Comparison of ENCODE assay signal across 8 cellular contexts in genomic region chr4:108619372-108620100, GRCh38. TPM values are rescaled to one million over a fixed set of nuclear protein-coding genes. Genes with fewer than 3 reads are reported as not detected.
DNase-seq lines count a peak whose midpoint lies in the region; ATAC-seq, FAIRE-seq and TF ChIP-seq lines count a peak whose summit lies in the region.

No MANE protein-coding gene starts in this region.

- in situ Hi-C loops in GM12878 (cut with MboI) = no loop called here

- H3K4me2 ChIP-seq in OCI-LY3 (ENCODE audit: low read length) (peak overlapping the region; percentile 93), GM12878 (ENCODE audit: control insufficient read depth, insufficient read depth) (peak overlapping the region; percentile 53)

- H3K27me3 ChIP-seq in OCI-LY3 (ENCODE audit: low read depth, low read length) (no peaks in the 10 kb centered on the region), GM12878 (replicated peaks in 1 of 2; ENCODE audit: control insufficient read depth in 2 of 2, insufficient read depth in 2 of 2, low read length in 1 of 2) (no peaks in the 10 kb centered on the region), thyroid gland (no peaks in the 10 kb centered on the region)

- H3K9ac ChIP-seq in OCI-LY3 (ENCODE audit: low read length) = peak overlapping the region; percentile 59
- peak overlapping the region; percentile 31 for H3K9ac ChIP-seq in GM12878 (ENCODE audit: control insufficient read depth, insufficient read depth, low read length)

- no peaks in the 10 kb centered on the region for H3K27me3 Mint-ChIP-seq in memory B cell

- TF ChIP-seq CTCF in OCI-LY3 (IDR thresholded peaks at IDR 0.05; ENCODE audit: low read depth, low read length) = no peak
- no peak for TF ChIP-seq CTCF in GM12878 (IDR thresholded peaks at IDR 0.05 in 2 of 3, conservative IDR thresholded peaks at IDR 0.05 in 1 of 3; ENCODE audit: control insufficient read depth in 2 of 3, extremely low read depth in 1 of 3, insufficient read depth in 1 of 3, low read depth in 3 of 3, low read length in 3 of 3)
- no peak for TF ChIP-seq CTCF in thyroid gland (IDR thresholded peaks at IDR 0.05)

- H3K4me1 Mint-ChIP-seq in memory B cell = peaks cover 26% of the 10 kb centered on the region

- H3K27ac Mint-ChIP-seq in memory B cell = peak overlapping the region; percentile 90

- no peak for TF ChIP-seq RAD21 in GM12878 (IDR thresholded peaks at IDR 0.05; ENCODE audit: insufficient read depth, low read depth, low read length)

- H4K20me1 ChIP-seq in OCI-LY3 (ENCODE audit: insufficient read depth, low read length) (peaks cover 33% of the 10 kb centered on the region), GM12878 (ENCODE audit: control insufficient read depth, insufficient read depth) (peaks cover 4% of the 10 kb centered on the region; the same call in 1 of the 2 replicates)

- peaks cover 23% of the 10 kb centered on the region for H3K4me1 ChIP-seq in OCI-LY3 (ENCODE audit: low read length)
- peaks cover 8% of the 10 kb centered on the region; the same call in 1 of the 2 replicates for H3K4me1 ChIP-seq in GM12878 (ENCODE audit: control insufficient read depth, insufficient read depth, low read length)
- H3K4me1 ChIP-seq in thyroid gland = peaks cover 7% of the 10 kb centered on the region in 2 donors

- BruUV-seq in GM12878 (replicated peaks; lab: Mats Ljungman, UMichigan) = TSS peak; percentile 98

- no peak for TF ChIP-seq EP300 in GM12878 (IDR thresholded peaks at IDR 0.05; ENCODE audit: borderline replicate concordance in 1 of 2, control insufficient read depth in 1 of 2, low read depth in 2 of 2, low read length in 2 of 2)

- peak overlapping the region; percentile 95 for H3K4me3 Mint-ChIP-seq in memory B cell

- peak overlapping the region; percentile 96 for H2AFZ ChIP-seq in OCI-LY3 (ENCODE audit: low read depth, low read length)
- peak overlapping the region; percentile 94 for H2AFZ ChIP-seq in GM12878 (ENCODE audit: control insufficient read depth, low read depth, low read length)

- CTCF ChIA-PET in GM12878 (lab: Yijun Ruan, JAX) = interaction anchor here (0.6 to 2.6 kb wide), 3 partner anchors 31 to 600 kb away, joined by 3 to 14 read pairs (median 3); partner anchors contain the start of gene OSTC

- H3K9me3 Mint-ChIP-seq in memory B cell = peaks cover 4% of the 10 kb centered on the region

- peaks cover 30% of the 10 kb centered on the region for H3K36me3 Mint-ChIP-seq in memory B cell

- intact Hi-C loops in GM12878 (cut with micrococcal nuclease; ENCODE audit: unreplicated experiment) = loop anchor here (2.0 to 5.0 kb wide), 3 partner anchors 31 to 1578 kb away; partner anchors contain the start of genes ELOVL6 and OSTC
- intact Hi-C loops in thyroid gland (cut with DNase I) = no loop called here

- peak in 5 of 6 experiments; percentile 9 to 60 (median 14) for DNase-seq in stimulated activated naive CD4-positive, alpha-beta T cell (lab: John Stamatoyannopoulos, UW)
- no peak for DNase-seq in stimulated activated naive CD4-positive, alpha-beta T cell treated with Interleukin-2 at 50 U/mL for 16 hours (lab: John Stamatoyannopoulos, UW)
- DNase-seq in GM12878 (ENCODE audit: low read depth, low spot score) = no peak
- DNase-seq in memory B cell (ENCODE audit: low spot score in 2 of 2) = no peak
- DNase-seq in thyroid gland = no peak
- DNase-seq in DMS153 (lab: John Stamatoyannopoulos, UW) = no peak
- no peak for DNase-seq in NK-92 (lab: John Stamatoyannopoulos, UW; ENCODE audit: unreplicated experiment)

- TF ChIP-seq POLR2A in GM12878 (IDR thresholded peaks at IDR 0.05; ENCODE audit: low read depth, low read length) (no peak), thyroid gland (IDR thresholded peaks at IDR 0.05) (no peak)

- no peak for FAIRE-seq in GM12878 (lab: Jason Lieb, UNC)

- ATAC-seq in GM12878 (no peak), memory B cell (ENCODE audit: low read depth) (no peak)

- no peaks in the 10 kb centered on the region for H3K9me3 ChIP-seq in OCI-LY3 (ENCODE audit: insufficient read depth, low read length)
- H3K9me3 ChIP-seq in GM12878 (replicated peaks; ENCODE audit: control insufficient read depth, insufficient read depth, low read length) = no peaks in the 10 kb centered on the region
- H3K9me3 ChIP-seq in thyroid gland = no peaks in the 10 kb centered on the region

- H3K4me3 ChIP-seq in OCI-LY3 (ENCODE audit: low read length) (peak overlapping the region; percentile 100), GM12878 (peak overlapping the region; percentile 49), thyroid gland (replicated peaks in 1 of 3) (peak overlapping the region in 2 of 3 donors; percentile 6 to 76)

- POLR2A ChIA-PET in GM12878 (lab: Charles Lee) = interaction anchor here (0.8 to 3.5 kb wide), 3 partner anchors 30 to 630 kb away, joined by 3 to 31 read pairs (median 3); partner anchors contain the start of genes HADH and OSTC

- RAD21 ChIA-PET in GM12878 (lab: Charles Lee; ENCODE audit: unreplicated experiment) = interaction anchor here (0.9 to 1.2 kb wide), 3 partner anchors 28 to 600 kb away, joined by 3 to 11 read pairs (median 4); partner anchors contain the start of gene OSTC

- SMC1A ChIA-PET in GM12878 (lab: Charles Lee; ENCODE audit: uncharacterized antibody, unreplicated experiment) = interaction anchor here (0.8 to 3.6 kb wide), 6 partner anchors 10 to 45 kb away, joined by 3 to 16 read pairs (median 4); partner anchors contain the start of gene OSTC

- WGBS in GM12878 (ENCODE audit: insufficient coverage, insufficient replicate concordance, low lambda C conversion rate, missing lambda C conversion rate) = 88% methylated on average over 7 of the region's 7 CpGs
- WGBS in thyroid gland, 2 donors = 80 to 84% methylated on average over 7 of the region's 7 CpGs

- H3K27ac ChIP-seq in OCI-LY3 (ENCODE audit: low read length) (no peak overlapping the region), GM12878 (ENCODE audit: control insufficient read depth, insufficient read depth) (peak overlapping the region; percentile 95; the same call in 1 of the 2 replicates), thyroid gland (peak overlapping the region in 1 of 3 donors; percentile 42)

- H3K36me3 ChIP-seq in OCI-LY3 (replicated peaks; ENCODE audit: low read depth, low read length) = peaks cover 34% of the 10 kb centered on the region
- H3K36me3 ChIP-seq in GM12878 (ENCODE audit: control insufficient read depth in 2 of 2, insufficient read depth in 2 of 2, low read length in 1 of 2) = peaks cover 0 to 27% of the 10 kb centered on the region in 2 experiments
- H3K36me3 ChIP-seq in thyroid gland = peaks cover 22 to 26% of the 10 kb centered on the region in 2 donors

- peaks cover 42% of the 10 kb centered on the region for H3K79me2 ChIP-seq in OCI-LY3 (ENCODE audit: low read length)
- H3K79me2 ChIP-seq in GM12878 (ENCODE audit: control insufficient read depth, insufficient read depth, low read length) = peaks cover 42% of the 10 kb centered on the region

TF ChIP-seq in GM12878, 131 proteins besides CTCF, POLR2A, EP300 and RAD21 (continues in another document):
- TF ChIP-seq KAT2A (conservative IDR thresholded peaks at IDR 0.05; ENCODE audit: control insufficient read depth, low read depth, low read length) (no peak), TCF7 (IDR thresholded peaks at IDR 0.05; ENCODE audit: borderline replicate concordance) (0 out of 2 replicates have a peak, but pooled peaks have one; percentile 28), DPF2 (IDR thresholded peaks at IDR 0.05) (no peak), RFX5 (IDR thresholded peaks at IDR 0.05; ENCODE audit: low read depth, low read length) (no peak), FOXM1 (IDR thresholded peaks at IDR 0.05; ENCODE audit: low read depth, low read length) (no peak), ZZZ3 (IDR thresholded peaks at IDR 0.05; ENCODE audit: control insufficient read depth, insufficient read length, low read depth) (no peak)

RNA-seq across cellular contexts. Expression of gene RPL34, which starts 0.8 kb away (rescaled TPM):
- 184 and 224 TPM in 2 replicates for total RNA-seq in GM12878 (2013; cell fraction: nucleolus; rRNA removed)
- total RNA-seq in GM12878 (2014; rRNA removed) (1,907 and 2,024 TPM in 2 replicates), GM12878 (2014; rRNA removed; fragmentation: Illumina TruSeq; extraction: Trizol) (2,117 and 2,268 TPM in 2 replicates), GM12878 (2021) (1,927 and 2,065 TPM in 2 replicates), thyroid gland (1,000 to 10,000 TPM in 2 of 4 donors, 100 to 1,000 TPM in 2; 735 to 3,219 (median 917) TPM)
- 2,678 TPM for polyA plus RNA-seq in GM12878 (2011; ENCODE audit: low read depth)
- polyA plus RNA-seq in GM12878 (2011; rRNA removed) (4,903 and 4,956 TPM in 2 replicates), GM12878 (2014; fragmentation: Illumina TruSeq; extraction: Trizol) (2,811 and 3,255 TPM in 2 replicates), GM12878 (2014; fragmentation: Nextera tagmentation; extraction: Ambion mirVana) (1,000 to 10,000 TPM; 6,449 to 6,697 TPM), GM12878 (2014; rRNA removed) (3,285 and 3,455 TPM in 2 replicates), GM12878 (2016; fragmentation: Nextera tagmentation; extraction: Ambion mirVana) (1,000 to 10,000 TPM; 1,792 to 1,873 TPM)
- 2,203 and 3,641 TPM in 2 replicates for polyA plus RNA-seq in GM12878 (2011; cell fraction: cytosol; rRNA removed)
- 681 and 1,050 TPM in 2 replicates for polyA plus RNA-seq in GM12878 (2011; cell fraction: nucleus; rRNA removed)
- polyA plus RNA-seq in GM12878 (2012) = 5,112 and 5,810 TPM in 2 replicates
- 590 and 632 TPM in 2 replicates for polyA minus RNA-seq in GM12878 (2011; rRNA and poly(A)+ RNA removed)
- polyA minus RNA-seq in GM12878 (2011; cell fraction: cytosol; rRNA and poly(A)+ RNA removed) = 133 and 135 TPM in 2 replicates
- 148 and 152 TPM in 2 replicates for polyA minus RNA-seq in GM12878 (2011; cell fraction: nucleus; rRNA and poly(A)+ RNA removed)

RNA-seq across cellular contexts. Expression of gene OSTC, which starts 30.9 kb away (rescaled TPM):
- 46.6 and 47.8 TPM in 2 replicates for total RNA-seq in GM12878 (2013; cell fraction: nucleolus; rRNA removed)
- 106 and 132 TPM in 2 replicates for total RNA-seq in GM12878 (2014; rRNA removed)
- total RNA-seq in GM12878 (2014; rRNA removed; fragmentation: Illumina TruSeq; extraction: Trizol) = 141 and 148 TPM in 2 replicates
- 99.5 and 108 TPM in 2 replicates for total RNA-seq in GM12878 (2021)
- 122 TPM for polyA plus RNA-seq in GM12878 (2011; ENCODE audit: low read depth)
- 161 and 217 TPM in 2 replicates for polyA plus RNA-seq in GM12878 (2011; rRNA removed)
- 89.1 and 103 TPM in 2 replicates for polyA plus RNA-seq in GM12878 (2011; cell fraction: cytosol; rRNA removed)
- 38.8 and 45.9 TPM in 2 replicates for polyA plus RNA-seq in GM12878 (2011; cell fraction: nucleus; rRNA removed)
- polyA plus RNA-seq in GM12878 (2012) = 159 and 171 TPM in 2 replicates
- polyA plus RNA-seq in GM12878 (2014; fragmentation: Illumina TruSeq; extraction: Trizol) = 201 and 229 TPM in 2 replicates
- 100 to 1,000 TPM; 542 to 681 TPM for polyA plus RNA-seq in GM12878 (2014; fragmentation: Nextera tagmentation; extraction: Ambion mirVana)
- 99.0 and 117 TPM in 2 replicates for polyA plus RNA-seq in GM12878 (2014; rRNA removed)
- 100 to 1,000 TPM; 323 to 339 TPM for polyA plus RNA-seq in GM12878 (2016; fragmentation: Nextera tagmentation; extraction: Ambion mirVana)
- 72.9 and 74.0 TPM in 2 replicates for polyA minus RNA-seq in GM12878 (2011; rRNA and poly(A)+ RNA removed)
- polyA minus RNA-seq in GM12878 (2011; cell fraction: cytosol; rRNA and poly(A)+ RNA removed) = 23.3 and 25.9 TPM in 2 replicates
- 14.9 and 15.6 TPM in 2 replicates for polyA minus RNA-seq in GM12878 (2011; cell fraction: nucleus; rRNA and poly(A)+ RNA removed)
- total RNA-seq in thyroid gland = 1,000 to 10,000 TPM in 1 of 4 donors, 100 to 1,000 TPM in 1, 10 to 100 TPM in 2; 82.9 to 1,618 (median 118) TPM

Comparison
In these comparisons a context has a peak if more than half of its experiments do, and no peak if none do; other contexts are left out.
1. DNase-seq: peak in stimulated activated naive CD4-positive, alpha-beta T cell (5 of 6); none in stimulated activated naive CD4-positive, alpha-beta T cell treated with Interleukin-2 at 50 U/mL for 16 hours (single experiment), GM12878 (single experiment), memory B cell (0 of 2), thyroid gland (0 of 2), DMS153 (single experiment) and NK-92 (single experiment).
2. H3K4me3 ChIP-seq: peak in every context shown above with its lines; median percentile 100 in OCI-LY3; 49 in GM12878; 41 in thyroid gland.